8 cellular contexts compared by ENCODE assay signal in genomic region chr14:60722163-60722835, GRCh38. TPM values are rescaled to one million over a fixed set of nuclear protein-coding genes. Genes with fewer than 3 reads are reported as not detected.
DNase-seq lines count a peak whose midpoint lies in the region; ATAC-seq and TF ChIP-seq lines count a peak whose summit lies in the region.

No MANE protein-coding gene starts in this region.

- H3K4me3 ChIP-seq in OCI-LY1 (ENCODE audit: low read depth, low read length, poor library complexity, severe bottlenecking) = peak overlapping the region; percentile 63
- peak overlapping the region; percentile 47 to 67 (median 60) for H3K4me3 ChIP-seq in sigmoid colon

- H3K9ac ChIP-seq in OCI-LY1 (ENCODE audit: low read length) = no peak overlapping the region; the same call in 1 of the 2 replicates

- no peaks in the 10 kb centered on the region for H3K36me3 ChIP-seq in OCI-LY1 (ENCODE audit: insufficient read depth, low read length)
- H3K36me3 ChIP-seq in sigmoid colon = no peaks in the 10 kb centered on the region

- H3K4me1 Mint-ChIP-seq in activated naive CD8-positive, alpha-beta T cell treated with anti-CD3 and anti-CD28 coated beads for 36 hours = peaks cover 15% of the 10 kb centered on the region

- DNase-seq in ELF-1 (ENCODE audit: low read depth, low spot score) (peak; percentile 72), hepatic stellate cell (ENCODE audit: low spot score) (peak; percentile 53), sigmoid colon (no peak), NCI-H446 treated with DMSO at 0.1 percent for 48 hours (lab: John Stamatoyannopoulos, UW) (no peak)
- DNase-seq in activated naive CD8-positive, alpha-beta T cell treated with anti-CD3 and anti-CD28 coated beads for 36 hours = peak; percentile 34

- H3K27me3 ChIP-seq in OCI-LY1 (ENCODE audit: insufficient read depth, low read length) (no peaks in the 10 kb centered on the region), sigmoid colon (peaks cover 15 to 60% (median 38%) of the 10 kb centered on the region in 3 donors)

- H3K79me2 ChIP-seq in OCI-LY1 (ENCODE audit: insufficient read depth, low read length) = no peaks in the 10 kb centered on the region

- no peak for TF ChIP-seq EP300 in sigmoid colon (IDR thresholded peaks at IDR 0.05)

- TF ChIP-seq POLR2A in sigmoid colon (IDR thresholded peaks at IDR 0.05) = no peak

- H3F3A ChIP-seq in OCI-LY1 (ENCODE audit: insufficient read depth, low read length) = no peaks in the 10 kb centered on the region

- peak; percentile 39 for ATAC-seq in HG03108 (IDR thresholded peaks at IDR 0.05; ENCODE audit: unreplicated experiment)
- no peak for ATAC-seq in HG02885 (IDR thresholded peaks at IDR 0.05; ENCODE audit: poor library complexity, unreplicated experiment)

- H3K4me2 ChIP-seq in OCI-LY1 (ENCODE audit: low read length) = peak overlapping the region; percentile 73

- no peak overlapping the region for H2AFZ ChIP-seq in OCI-LY1 (ENCODE audit: low read length)

- no peaks in the 10 kb centered on the region for H3K36me3 Mint-ChIP-seq in activated naive CD8-positive, alpha-beta T cell treated with anti-CD3 and anti-CD28 coated beads for 36 hours

- H3K9me2 ChIP-seq in OCI-LY1 (ENCODE audit: low read depth, low read length) = no peaks in the 10 kb centered on the region

- 1% methylated on average over 50 of the region's 50 CpGs for WGBS in sigmoid colon, 2 donors

- peak overlapping the region; percentile 76 for H3K4me3 Mint-ChIP-seq in activated naive CD8-positive, alpha-beta T cell treated with anti-CD3 and anti-CD28 coated beads for 36 hours

- no peak overlapping the region for H3K27ac ChIP-seq in OCI-LY1 (ENCODE audit: low read depth, low read length, poor library complexity, severe bottlenecking)
- peak overlapping the region in 3 of 4 donors; percentile 0 to 64 (median 64) for H3K27ac ChIP-seq in sigmoid colon

- H3K27me3 Mint-ChIP-seq in activated naive CD8-positive, alpha-beta T cell treated with anti-CD3 and anti-CD28 coated beads for 36 hours = peaks cover 77% of the 10 kb centered on the region

- H3K9me3 ChIP-seq in OCI-LY1 (ENCODE audit: low read length) (no peaks in the 10 kb centered on the region), sigmoid colon (peaks cover 0 to 1% (median 0%) of the 10 kb centered on the region in 4 donors)

- peaks cover 7% of the 10 kb centered on the region for H3K4me1 ChIP-seq in OCI-LY1 (ENCODE audit: insufficient read depth, low read length, severe bottlenecking)
- H3K4me1 ChIP-seq in sigmoid colon = peaks cover 0 to 36% (median 23%) of the 10 kb centered on the region in 4 donors

- H3K9me3 Mint-ChIP-seq in activated naive CD8-positive, alpha-beta T cell treated with anti-CD3 and anti-CD28 coated beads for 36 hours = no peaks in the 10 kb centered on the region

- intact Hi-C loops in sigmoid colon (cut with DNase I) = loop anchor here (5.0 kb wide), 1 partner anchor 260 kb away; the partner anchor contains the start of genes SLC38A6 and TRMT5

- TF ChIP-seq CTCF in OCI-LY1 (IDR thresholded peaks at IDR 0.05; ENCODE audit: low read length) (no peak), sigmoid colon (IDR thresholded peaks at IDR 0.05) (no peak)

- H4K20me1 ChIP-seq in OCI-LY1 (ENCODE audit: insufficient read depth, low read length) = no peaks in the 10 kb centered on the region

- no peak overlapping the region for H3K27ac Mint-ChIP-seq in activated naive CD8-positive, alpha-beta T cell treated with anti-CD3 and anti-CD28 coated beads for 36 hours

RNA-seq across cellular contexts. Expression of gene SIX4, which starts 1.9 kb away (rescaled TPM):
- total RNA-seq in activated naive CD8-positive, alpha-beta T cell treated with anti-CD3 and anti-CD28 coated beads for 36 hours = under 1 TPM in 1 of 2 experiments, not detected in 1; 0.04 TPM
- 1 to 10 TPM; 1.5 to 2.7 (median 1.9) TPM for total RNA-seq in sigmoid colon
- polyA plus RNA-seq in sigmoid colon = under 1 TPM in 1 of 3 donors, not detected in 2; 0.10 TPM

RNA-seq across cellular contexts. Expression of gene MNAT1, which starts 12.3 kb away (rescaled TPM):
- 10 to 100 TPM; 39.7 to 42.7 TPM for total RNA-seq in activated naive CD8-positive, alpha-beta T cell treated with anti-CD3 and anti-CD28 coated beads for 36 hours
- total RNA-seq in sigmoid colon = 10 to 100 TPM; 22.4 to 65.0 (median 39.0) TPM
- 10 to 100 TPM in 2 of 3 donors, 1 to 10 TPM in 1; 9.5 to 12.6 (median 11.6) TPM for polyA plus RNA-seq in sigmoid colon

Comparison
In these comparisons a context has a peak if more than half of its experiments do, and no peak if none do; other contexts are left out.
1. DNase-seq: peak in ELF-1 (single experiment), activated naive CD8-positive, alpha-beta T cell treated with anti-CD3 and anti-CD28 coated beads for 36 hours (single experiment) and hepatic stellate cell (single experiment); none in sigmoid colon (single experiment) and NCI-H446 treated with DMSO at 0.1 percent for 48 hours (single experiment).